Comparison of ENCODE assay signal across 1 cellular context in the genomic region with DNA sequence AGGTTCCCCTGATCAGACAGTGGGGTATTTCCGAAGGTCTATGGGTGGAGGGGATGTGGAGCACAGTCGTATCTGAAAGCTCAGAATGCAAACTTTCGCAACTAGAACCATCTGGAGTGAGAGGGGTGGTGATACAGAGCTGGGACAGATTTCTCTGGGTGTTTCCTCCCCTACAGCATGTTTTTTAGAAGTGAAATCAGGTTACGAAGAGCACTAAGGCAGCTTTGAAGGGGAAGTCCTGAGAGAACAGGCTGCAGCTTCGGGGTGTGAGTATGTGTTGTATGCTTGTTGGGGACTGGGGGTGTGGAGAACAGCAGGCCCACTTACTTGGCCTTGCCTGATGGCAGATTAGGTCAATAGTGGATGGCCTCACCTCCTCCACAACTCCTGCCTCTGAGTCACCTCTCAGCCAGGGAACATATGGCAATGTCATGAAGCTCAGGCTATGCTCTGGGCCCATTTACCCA.
TF ChIP-seq lines count a peak whose summit lies in the region.

No MANE protein-coding gene starts in this region.

TF ChIP-seq in K562, 482 proteins besides CTCF, POLR2A, EP300 and RAD21 (continued from another document):
- no peak for TF ChIP-seq ZNF79 (CRISPR knock-in tag; IDR thresholded peaks at IDR 0.05; ENCODE audit: low read depth)
- no peak for TF ChIP-seq ZNF282 (CRISPR knock-in tag; IDR thresholded peaks at IDR 0.05)
- TF ChIP-seq, protein P1, sequence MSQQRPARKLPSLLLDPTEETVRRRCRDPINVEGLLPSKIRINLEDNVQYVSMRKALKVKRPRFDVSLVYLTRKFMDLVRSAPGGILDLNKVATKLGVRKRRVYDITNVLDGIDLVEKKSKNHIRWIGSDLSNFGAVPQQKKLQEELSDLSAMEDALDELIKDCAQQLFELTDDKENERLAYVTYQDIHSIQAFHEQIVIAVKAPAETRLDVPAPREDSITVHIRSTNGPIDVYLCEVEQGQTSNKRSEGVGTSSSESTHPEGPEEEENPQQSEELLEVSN (IDR thresholded peaks at IDR 0.05; ENCODE audit: borderline replicate concordance in 1 of 2, extremely low read depth in 1 of 2, insufficient read depth in 1 of 2, insufficient read length in 1 of 2, low read depth in 1 of 2, low read length in 1 of 2, poor library complexity in 1 of 2, severe bottlenecking in 1 of 2) = no peak
- TF ChIP-seq YBX1 (IDR thresholded peaks at IDR 0.05) = no peak
- TF ChIP-seq CBFA2T3 (IDR thresholded peaks at IDR 0.05) = 0 out of 2 replicates have a peak, but pooled peaks have one; percentile 16
- TF ChIP-seq CCNT2 (IDR thresholded peaks at IDR 0.05; ENCODE audit: borderline replicate concordance, extremely low read depth, insufficient read length, low read depth, low read length) = no peak
- TF ChIP-seq, protein P2, sequence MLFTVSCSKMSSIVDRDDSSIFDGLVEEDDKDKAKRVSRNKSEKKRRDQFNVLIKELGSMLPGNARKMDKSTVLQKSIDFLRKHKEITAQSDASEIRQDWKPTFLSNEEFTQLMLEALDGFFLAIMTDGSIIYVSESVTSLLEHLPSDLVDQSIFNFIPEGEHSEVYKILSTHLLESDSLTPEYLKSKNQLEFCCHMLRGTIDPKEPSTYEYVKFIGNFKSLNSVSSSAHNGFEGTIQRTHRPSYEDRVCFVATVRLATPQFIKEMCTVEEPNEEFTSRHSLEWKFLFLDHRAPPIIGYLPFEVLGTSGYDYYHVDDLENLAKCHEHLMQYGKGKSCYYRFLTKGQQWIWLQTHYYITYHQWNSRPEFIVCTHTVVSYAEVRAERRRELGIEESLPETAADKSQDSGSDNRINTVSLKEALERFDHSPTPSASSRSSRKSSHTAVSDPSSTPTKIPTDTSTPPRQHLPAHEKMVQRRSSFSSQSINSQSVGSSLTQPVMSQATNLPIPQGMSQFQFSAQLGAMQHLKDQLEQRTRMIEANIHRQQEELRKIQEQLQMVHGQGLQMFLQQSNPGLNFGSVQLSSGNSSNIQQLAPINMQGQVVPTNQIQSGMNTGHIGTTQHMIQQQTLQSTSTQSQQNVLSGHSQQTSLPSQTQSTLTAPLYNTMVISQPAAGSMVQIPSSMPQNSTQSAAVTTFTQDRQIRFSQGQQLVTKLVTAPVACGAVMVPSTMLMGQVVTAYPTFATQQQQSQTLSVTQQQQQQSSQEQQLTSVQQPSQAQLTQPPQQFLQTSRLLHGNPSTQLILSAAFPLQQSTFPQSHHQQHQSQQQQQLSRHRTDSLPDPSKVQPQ (CRISPR knock-in tag; IDR thresholded peaks at IDR 0.05; ENCODE audit: borderline replicate concordance) = no peak
- TF ChIP-seq CEBPB (tag; IDR thresholded peaks at IDR 0.05) = peak; percentile 45
- no peak for TF ChIP-seq NFE2L1 (tag; IDR thresholded peaks at IDR 0.05; ENCODE audit: borderline replicate concordance, low read depth)
- TF ChIP-seq, protein P3, sequence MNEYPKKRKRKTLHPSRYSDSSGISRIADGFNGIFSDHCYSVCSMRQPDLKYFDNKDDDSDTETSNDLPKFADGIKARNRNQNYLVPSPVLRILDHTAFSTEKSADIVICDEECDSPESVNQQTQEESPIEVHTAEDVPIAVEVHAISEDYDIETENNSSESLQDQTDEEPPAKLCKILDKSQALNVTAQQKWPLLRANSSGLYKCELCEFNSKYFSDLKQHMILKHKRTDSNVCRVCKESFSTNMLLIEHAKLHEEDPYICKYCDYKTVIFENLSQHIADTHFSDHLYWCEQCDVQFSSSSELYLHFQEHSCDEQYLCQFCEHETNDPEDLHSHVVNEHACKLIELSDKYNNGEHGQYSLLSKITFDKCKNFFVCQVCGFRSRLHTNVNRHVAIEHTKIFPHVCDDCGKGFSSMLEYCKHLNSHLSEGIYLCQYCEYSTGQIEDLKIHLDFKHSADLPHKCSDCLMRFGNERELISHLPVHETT (CRISPR knock-in tag; conservative IDR thresholded peaks at IDR 0.05 in 1 of 2, IDR thresholded peaks at IDR 0.05 in 1 of 2) = no peak
- no peak for TF ChIP-seq HDAC1 (IDR thresholded peaks at IDR 0.05)
- peak; percentile 49; the same call in 1 of the 2 replicates for TF ChIP-seq ZNF589 (CRISPR knock-in tag; IDR thresholded peaks at IDR 0.05; ENCODE audit: low read depth)
- no peak for TF ChIP-seq SMAD4 (CRISPR knock-in tag; conservative IDR thresholded peaks at IDR 0.05)
- TF ChIP-seq NR3C1 (CRISPR knock-in tag; IDR thresholded peaks at IDR 0.05) = no peak
- TF ChIP-seq, protein P4, sequence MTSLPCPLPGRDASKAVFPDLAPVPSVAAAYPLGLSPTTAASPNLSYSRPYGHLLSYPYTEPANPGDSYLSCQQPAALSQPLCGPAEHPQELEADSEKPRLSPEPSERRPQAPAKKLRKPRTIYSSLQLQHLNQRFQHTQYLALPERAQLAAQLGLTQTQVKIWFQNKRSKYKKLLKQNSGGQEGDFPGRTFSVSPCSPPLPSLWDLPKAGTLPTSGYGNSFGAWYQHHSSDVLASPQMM (CRISPR knock-in tag; IDR thresholded peaks at IDR 0.05) = no peak
- no peak for TF ChIP-seq FOXK1 (CRISPR knock-in tag; IDR thresholded peaks at IDR 0.05; ENCODE audit: borderline replicate concordance)
- TF ChIP-seq ZNF778 (CRISPR knock-in tag; IDR thresholded peaks at IDR 0.05) = no peak
- TF ChIP-seq JUND (IDR thresholded peaks at IDR 0.05; ENCODE audit: borderline replicate concordance, low read depth, low read length) = peak; percentile 15; the same call in 1 of the 2 replicates
- no peak; the same call in 2 of the 3 replicates for TF ChIP-seq JUND (tag; IDR thresholded peaks at IDR 0.05; ENCODE audit: borderline replicate concordance, low read depth, low read length)
- TF ChIP-seq ERF (CRISPR knock-in tag; IDR thresholded peaks at IDR 0.05) = no peak
- no peak for TF ChIP-seq FOS (IDR thresholded peaks at IDR 0.05; ENCODE audit: extremely low read depth, insufficient read length)
- no peak for TF ChIP-seq SNRNP70 (optimal IDR thresholded peaks at IDR 0.05; ENCODE audit: low read depth, low read length)
- peak; percentile 75 for TF ChIP-seq ZNF175 (CRISPR knock-in tag; IDR thresholded peaks at IDR 0.05; ENCODE audit: low read depth)
- no peak for TF ChIP-seq ZNF583 (CRISPR knock-in tag; IDR thresholded peaks at IDR 0.05)
